Comparison of ENCODE assay signal across 1 cellular context in the genomic region with DNA sequence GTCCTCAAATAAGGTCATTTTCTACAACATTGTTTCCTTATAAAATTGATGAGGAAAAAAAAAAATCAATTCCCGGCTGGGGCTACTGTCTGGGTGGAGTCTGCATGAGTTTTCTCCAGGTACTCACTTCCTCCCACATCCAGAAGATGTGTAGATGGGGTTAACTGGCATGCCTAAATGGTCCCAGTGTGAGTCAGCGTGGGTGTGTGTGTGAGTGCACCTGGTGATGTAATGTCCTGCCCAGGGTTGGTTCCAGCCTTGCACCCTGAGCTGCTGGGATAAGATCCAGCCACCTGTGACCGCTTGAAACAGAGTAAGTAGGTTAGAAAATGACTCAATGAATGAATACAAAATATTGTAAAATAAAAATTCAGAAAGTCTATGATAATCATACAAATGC.
TF ChIP-seq lines count a peak whose summit lies in the region.

No MANE protein-coding gene starts in this region.

TF ChIP-seq in HEK293, 187 proteins besides CTCF, POLR2A, EP300 and RAD21 (continued from another document):
- TF ChIP-seq, protein P1, sequence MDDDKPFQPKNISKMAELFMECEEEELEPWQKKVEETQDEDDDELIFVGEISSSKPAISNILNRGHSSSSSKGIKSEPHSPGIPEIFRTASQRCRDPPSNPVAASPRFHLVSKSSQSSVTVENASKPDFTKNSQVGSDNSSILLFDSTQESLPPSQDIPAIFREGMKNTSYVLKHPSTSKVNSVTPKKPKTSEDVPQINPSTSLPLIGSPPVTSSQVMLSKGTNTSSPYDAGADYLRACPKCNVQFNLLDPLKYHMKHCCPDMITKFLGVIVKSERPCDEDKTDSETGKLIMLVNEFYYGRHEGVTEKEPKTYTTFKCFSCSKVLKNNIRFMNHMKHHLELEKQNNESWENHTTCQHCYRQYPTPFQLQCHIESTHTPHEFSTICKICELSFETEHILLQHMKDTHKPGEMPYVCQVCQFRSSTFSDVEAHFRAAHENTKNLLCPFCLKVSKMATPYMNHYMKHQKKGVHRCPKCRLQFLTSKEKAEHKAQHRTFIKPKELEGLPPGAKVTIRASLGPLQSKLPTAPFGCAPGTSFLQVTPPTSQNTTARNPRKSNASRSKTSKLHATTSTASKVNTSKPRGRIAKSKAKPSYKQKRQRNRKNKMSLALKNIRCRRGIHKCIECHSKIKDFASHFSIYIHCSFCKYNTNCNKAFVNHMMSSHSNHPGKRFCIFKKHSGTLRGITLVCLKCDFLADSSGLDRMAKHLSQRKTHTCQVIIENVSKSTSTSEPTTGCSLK (tag by site-specific recombination; IDR thresholded peaks at IDR 0.05), result no peak
- TF ChIP-seq ZNF132 (tag by site-specific recombination; IDR thresholded peaks at IDR 0.05; ENCODE audit: borderline replicate concordance) (no peak), ZNF549 (tag by site-specific recombination; IDR thresholded peaks at IDR 0.05) (no peak)
- TF ChIP-seq, protein P2, sequence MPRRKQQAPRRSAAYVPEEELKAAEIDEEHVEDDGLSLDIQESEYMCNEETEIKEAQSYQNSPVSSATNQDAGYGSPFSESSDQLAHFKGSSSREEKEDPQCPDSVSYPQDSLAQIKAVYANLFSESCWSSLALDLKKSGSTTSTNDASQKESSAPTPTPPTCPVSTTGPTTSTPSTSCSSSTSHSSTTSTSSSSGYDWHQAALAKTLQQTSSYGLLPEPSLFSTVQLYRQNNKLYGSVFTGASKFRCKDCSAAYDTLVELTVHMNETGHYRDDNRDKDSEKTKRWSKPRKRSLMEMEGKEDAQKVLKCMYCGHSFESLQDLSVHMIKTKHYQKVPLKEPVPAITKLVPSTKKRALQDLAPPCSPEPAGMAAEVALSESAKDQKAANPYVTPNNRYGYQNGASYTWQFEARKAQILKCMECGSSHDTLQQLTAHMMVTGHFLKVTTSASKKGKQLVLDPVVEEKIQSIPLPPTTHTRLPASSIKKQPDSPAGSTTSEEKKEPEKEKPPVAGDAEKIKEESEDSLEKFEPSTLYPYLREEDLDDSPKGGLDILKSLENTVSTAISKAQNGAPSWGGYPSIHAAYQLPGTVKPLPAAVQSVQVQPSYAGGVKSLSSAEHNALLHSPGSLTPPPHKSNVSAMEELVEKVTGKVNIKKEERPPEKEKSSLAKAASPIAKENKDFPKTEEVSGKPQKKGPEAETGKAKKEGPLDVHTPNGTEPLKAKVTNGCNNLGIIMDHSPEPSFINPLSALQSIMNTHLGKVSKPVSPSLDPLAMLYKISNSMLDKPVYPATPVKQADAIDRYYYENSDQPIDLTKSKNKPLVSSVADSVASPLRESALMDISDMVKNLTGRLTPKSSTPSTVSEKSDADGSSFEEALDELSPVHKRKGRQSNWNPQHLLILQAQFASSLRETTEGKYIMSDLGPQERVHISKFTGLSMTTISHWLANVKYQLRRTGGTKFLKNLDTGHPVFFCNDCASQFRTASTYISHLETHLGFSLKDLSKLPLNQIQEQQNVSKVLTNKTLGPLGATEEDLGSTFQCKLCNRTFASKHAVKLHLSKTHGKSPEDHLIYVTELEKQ (tag by site-specific recombination; IDR thresholded peaks at IDR 0.05; ENCODE audit: borderline replicate concordance), result no peak
